3 cellular contexts compared by ENCODE assay signal in the genomic region with DNA sequence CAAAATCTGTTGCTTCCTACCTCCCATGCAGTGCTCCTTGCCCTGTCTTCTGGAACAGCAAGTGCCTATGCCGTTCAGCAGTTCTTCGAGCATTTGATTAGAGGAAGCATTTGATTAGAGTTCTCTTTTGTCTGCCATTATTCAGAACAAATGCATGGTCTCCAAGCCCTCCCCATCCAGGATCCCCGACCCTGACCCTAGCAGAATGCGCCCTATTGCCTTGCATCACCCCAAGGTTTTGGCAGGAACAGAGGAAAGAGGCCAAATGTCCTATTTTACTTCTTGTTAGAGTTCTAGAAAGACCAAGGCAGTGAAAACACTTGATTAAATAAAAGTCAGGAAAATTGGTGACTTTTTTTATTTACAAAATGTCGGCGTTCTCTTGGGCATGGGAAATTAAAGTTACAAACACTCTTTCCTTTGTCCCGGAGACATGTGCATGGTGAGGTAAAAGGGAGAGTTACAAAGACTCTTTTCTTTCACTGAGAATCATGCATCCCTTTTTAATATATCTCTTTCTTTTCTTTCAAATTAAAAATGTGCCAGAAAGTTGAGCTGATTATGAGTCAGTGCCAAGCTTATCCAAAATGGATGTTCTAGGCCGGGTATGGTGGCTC.
TF ChIP-seq lines count a peak whose summit lies in the region.

No MANE protein-coding gene starts in this region.

TF ChIP-seq in GM23338, 12 proteins besides CTCF, POLR2A, EP300 and RAD21 (continues in another document):
- TF ChIP-seq EZH2phosphoT487 (IDR thresholded peaks at IDR 0.05; ENCODE audit: unreplicated experiment) (no peak), ZNF114 (CRISPR knock-in tag; IDR thresholded peaks at IDR 0.05) (no peak)
- TF ChIP-seq, protein P1, sequence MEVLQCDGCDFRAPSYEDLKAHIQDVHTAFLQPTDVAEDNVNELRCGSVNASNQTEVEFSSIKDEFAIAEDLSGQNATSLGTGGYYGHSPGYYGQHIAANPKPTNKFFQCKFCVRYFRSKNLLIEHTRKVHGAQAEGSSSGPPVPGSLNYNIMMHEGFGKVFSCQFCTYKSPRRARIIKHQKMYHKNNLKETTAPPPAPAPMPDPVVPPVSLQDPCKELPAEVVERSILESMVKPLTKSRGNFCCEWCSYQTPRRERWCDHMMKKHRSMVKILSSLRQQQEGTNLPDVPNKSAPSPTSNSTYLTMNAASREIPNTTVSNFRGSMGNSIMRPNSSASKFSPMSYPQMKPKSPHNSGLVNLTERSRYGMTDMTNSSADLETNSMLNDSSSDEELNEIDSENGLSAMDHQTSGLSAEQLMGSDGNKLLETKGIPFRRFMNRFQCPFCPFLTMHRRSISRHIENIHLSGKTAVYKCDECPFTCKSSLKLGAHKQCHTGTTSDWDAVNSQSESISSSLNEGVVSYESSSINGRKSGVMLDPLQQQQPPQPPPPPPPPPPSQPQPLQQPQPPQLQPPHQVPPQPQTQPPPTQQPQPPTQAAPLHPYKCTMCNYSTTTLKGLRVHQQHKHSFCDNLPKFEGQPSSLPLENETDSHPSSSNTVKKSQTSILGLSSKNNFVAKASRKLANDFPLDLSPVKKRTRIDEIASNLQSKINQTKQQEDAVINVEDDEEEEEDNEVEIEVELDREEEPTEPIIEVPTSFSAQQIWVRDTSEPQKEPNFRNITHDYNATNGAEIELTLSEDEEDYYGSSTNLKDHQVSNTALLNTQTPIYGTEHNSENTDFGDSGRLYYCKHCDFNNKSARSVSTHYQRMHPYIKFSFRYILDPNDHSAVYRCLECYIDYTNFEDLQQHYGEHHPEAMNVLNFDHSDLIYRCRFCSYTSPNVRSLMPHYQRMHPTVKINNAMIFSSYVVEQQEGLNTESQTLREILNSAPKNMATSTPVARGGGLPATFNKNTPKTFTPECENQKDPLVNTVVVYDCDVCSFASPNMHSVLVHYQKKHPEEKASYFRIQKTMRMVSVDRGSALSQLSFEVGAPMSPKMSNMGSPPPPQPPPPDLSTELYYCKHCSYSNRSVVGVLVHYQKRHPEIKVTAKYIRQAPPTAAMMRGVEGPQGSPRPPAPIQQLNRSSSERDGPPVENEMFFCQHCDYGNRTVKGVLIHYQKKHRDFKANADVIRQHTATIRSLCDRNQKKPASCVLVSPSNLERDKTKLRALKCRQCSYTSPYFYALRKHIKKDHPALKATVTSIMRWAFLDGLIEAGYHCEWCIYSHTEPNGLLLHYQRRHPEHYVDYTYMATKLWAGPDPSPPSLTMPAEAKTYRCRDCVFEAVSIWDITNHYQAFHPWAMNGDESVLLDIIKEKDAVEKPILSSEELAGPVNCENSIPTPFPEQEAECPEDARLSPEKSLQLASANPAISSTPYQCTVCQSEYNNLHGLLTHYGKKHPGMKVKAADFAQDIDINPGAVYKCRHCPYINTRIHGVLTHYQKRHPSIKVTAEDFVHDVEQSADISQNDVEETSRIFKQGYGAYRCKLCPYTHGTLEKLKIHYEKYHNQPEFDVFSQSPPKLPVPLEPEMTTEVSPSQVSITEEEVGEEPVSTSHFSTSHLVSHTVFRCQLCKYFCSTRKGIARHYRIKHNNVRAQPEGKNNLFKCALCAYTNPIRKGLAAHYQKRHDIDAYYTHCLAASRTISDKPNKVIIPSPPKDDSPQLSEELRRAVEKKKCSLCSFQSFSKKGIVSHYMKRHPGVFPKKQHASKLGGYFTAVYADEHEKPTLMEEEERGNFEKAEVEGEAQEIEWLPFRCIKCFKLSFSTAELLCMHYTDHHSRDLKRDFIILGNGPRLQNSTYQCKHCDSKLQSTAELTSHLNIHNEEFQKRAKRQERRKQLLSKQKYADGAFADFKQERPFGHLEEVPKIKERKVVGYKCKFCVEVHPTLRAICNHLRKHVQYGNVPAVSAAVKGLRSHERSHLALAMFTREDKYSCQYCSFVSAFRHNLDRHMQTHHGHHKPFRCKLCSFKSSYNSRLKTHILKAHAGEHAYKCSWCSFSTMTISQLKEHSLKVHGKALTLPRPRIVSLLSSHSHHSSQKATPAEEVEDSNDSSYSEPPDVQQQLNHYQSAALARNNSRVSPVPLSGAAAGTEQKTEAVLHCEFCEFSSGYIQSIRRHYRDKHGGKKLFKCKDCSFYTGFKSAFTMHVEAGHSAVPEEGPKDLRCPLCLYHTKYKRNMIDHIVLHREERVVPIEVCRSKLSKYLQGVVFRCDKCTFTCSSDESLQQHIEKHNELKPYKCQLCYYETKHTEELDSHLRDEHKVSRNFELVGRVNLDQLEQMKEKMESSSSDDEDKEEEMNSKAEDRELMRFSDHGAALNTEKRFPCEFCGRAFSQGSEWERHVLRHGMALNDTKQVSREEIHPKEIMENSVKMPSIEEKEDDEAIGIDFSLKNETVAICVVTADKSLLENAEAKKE (CRISPR knock-in tag; IDR thresholded peaks at IDR 0.05) = no peak

TF ChIP-seq in H1, 55 proteins besides CTCF, POLR2A, EP300 and RAD21:
- no peak for TF ChIP-seq SP4 (IDR thresholded peaks at IDR 0.05; ENCODE audit: low read length)
- TF ChIP-seq NRF1 (IDR thresholded peaks at IDR 0.05; ENCODE audit: low read depth, low read length) = no peak
- TF ChIP-seq KDM1A (IDR thresholded peaks at IDR 0.05; ENCODE audit: borderline replicate concordance, low read length) = no peak
- no peak for TF ChIP-seq SIN3A (conservative IDR thresholded peaks at IDR 0.05 in 1 of 2, IDR thresholded peaks at IDR 0.05 in 1 of 2; ENCODE audit: low read depth in 1 of 2, low read length in 2 of 2)
- TF ChIP-seq PHF8 (conservative IDR thresholded peaks at IDR 0.05; ENCODE audit: low read depth, low read length) = no peak
- no peak for TF ChIP-seq CHD1 (IDR thresholded peaks at IDR 0.05; ENCODE audit: low read depth, low read length)
- TF ChIP-seq CREB1 (IDR thresholded peaks at IDR 0.05) = no peak
- TF ChIP-seq MAFK (IDR thresholded peaks at IDR 0.05; ENCODE audit: low read depth, low read length) = no peak
- TF ChIP-seq TAF7 (optimal IDR thresholded peaks at IDR 0.05; ENCODE audit: borderline replicate concordance, low read depth, low read length) = no peak
- no peak for TF ChIP-seq SP1 (IDR thresholded peaks at IDR 0.05; ENCODE audit: low read depth, low read length)
- TF ChIP-seq CBX8 (IDR thresholded peaks at IDR 0.05; ENCODE audit: borderline replicate concordance, low read depth, low read length) = no peak
- TF ChIP-seq TAF1 (IDR thresholded peaks at IDR 0.05; ENCODE audit: low read depth, low read length) = no peak
- TF ChIP-seq, protein P2, sequence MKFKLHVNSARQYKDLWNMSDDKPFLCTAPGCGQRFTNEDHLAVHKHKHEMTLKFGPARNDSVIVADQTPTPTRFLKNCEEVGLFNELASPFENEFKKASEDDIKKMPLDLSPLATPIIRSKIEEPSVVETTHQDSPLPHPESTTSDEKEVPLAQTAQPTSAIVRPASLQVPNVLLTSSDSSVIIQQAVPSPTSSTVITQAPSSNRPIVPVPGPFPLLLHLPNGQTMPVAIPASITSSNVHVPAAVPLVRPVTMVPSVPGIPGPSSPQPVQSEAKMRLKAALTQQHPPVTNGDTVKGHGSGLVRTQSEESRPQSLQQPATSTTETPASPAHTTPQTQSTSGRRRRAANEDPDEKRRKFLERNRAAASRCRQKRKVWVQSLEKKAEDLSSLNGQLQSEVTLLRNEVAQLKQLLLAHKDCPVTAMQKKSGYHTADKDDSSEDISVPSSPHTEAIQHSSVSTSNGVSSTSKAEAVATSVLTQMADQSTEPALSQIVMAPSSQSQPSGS (IDR thresholded peaks at IDR 0.05; ENCODE audit: low read length) = no peak
- TF ChIP-seq RNF2 (IDR thresholded peaks at IDR 0.05; ENCODE audit: borderline replicate concordance, low read depth, low read length, missing control alignments, poor library complexity, severe bottlenecking) = no peak
- TF ChIP-seq RBBP5 (IDR thresholded peaks at IDR 0.05; ENCODE audit: borderline replicate concordance, low read depth, low read length) = no peak
- TF ChIP-seq GABPA (IDR thresholded peaks at IDR 0.05; ENCODE audit: borderline replicate concordance, insufficient read depth, low read length) = no peak
- TF ChIP-seq BACH1 (IDR thresholded peaks at IDR 0.05; ENCODE audit: low read length) = no peak
- TF ChIP-seq CBX5 (IDR thresholded peaks at IDR 0.05; ENCODE audit: low read depth, low read length) = no peak
- TF ChIP-seq, protein P3, sequence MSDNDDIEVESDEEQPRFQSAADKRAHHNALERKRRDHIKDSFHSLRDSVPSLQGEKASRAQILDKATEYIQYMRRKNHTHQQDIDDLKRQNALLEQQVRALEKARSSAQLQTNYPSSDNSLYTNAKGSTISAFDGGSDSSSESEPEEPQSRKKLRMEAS (IDR thresholded peaks at IDR 0.05) = no peak
- TF ChIP-seq SRF (IDR thresholded peaks at IDR 0.05; ENCODE audit: low read depth, low read length) = no peak

TF ChIP-seq in HepG2, 621 proteins besides CTCF, POLR2A, EP300 and RAD21:
- TF ChIP-seq, protein P4, sequence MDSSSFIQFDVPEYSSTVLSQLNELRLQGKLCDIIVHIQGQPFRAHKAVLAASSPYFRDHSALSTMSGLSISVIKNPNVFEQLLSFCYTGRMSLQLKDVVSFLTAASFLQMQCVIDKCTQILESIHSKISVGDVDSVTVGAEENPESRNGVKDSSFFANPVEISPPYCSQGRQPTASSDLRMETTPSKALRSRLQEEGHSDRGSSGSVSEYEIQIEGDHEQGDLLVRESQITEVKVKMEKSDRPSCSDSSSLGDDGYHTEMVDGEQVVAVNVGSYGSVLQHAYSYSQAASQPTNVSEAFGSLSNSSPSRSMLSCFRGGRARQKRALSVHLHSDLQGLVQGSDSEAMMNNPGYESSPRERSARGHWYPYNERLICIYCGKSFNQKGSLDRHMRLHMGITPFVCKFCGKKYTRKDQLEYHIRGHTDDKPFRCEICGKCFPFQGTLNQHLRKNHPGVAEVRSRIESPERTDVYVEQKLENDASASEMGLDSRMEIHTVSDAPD (CRISPR knock-in tag; IDR thresholded peaks at IDR 0.05) = 0 out of 2 replicates have a peak, but pooled peaks have one; percentile 36
- TF ChIP-seq KDM5B (CRISPR knock-in tag; IDR thresholded peaks at IDR 0.05; ENCODE audit: borderline replicate concordance) = 0 out of 2 replicates have a peak, but pooled peaks have one; percentile 26
- TF ChIP-seq SALL1 (CRISPR knock-in tag; IDR thresholded peaks at IDR 0.05) = peak; percentile 26; the same call in 1 of the 2 replicates
- no peak for TF ChIP-seq SOX6 (IDR thresholded peaks at IDR 0.05)
- TF ChIP-seq SOX6 (CRISPR knock-in tag; IDR thresholded peaks at IDR 0.05) = peak; percentile 21; the same call in 1 of the 2 replicates
- no peak for TF ChIP-seq KLF16 (CRISPR knock-in tag; IDR thresholded peaks at IDR 0.05)
- 0 out of 2 replicates have a peak, but pooled peaks have one; percentile 16 for TF ChIP-seq NR2F6 (IDR thresholded peaks at IDR 0.05)
- no peak for TF ChIP-seq NR2F6 (CRISPR knock-in tag; IDR thresholded peaks at IDR 0.05)
- TF ChIP-seq, protein P5, sequence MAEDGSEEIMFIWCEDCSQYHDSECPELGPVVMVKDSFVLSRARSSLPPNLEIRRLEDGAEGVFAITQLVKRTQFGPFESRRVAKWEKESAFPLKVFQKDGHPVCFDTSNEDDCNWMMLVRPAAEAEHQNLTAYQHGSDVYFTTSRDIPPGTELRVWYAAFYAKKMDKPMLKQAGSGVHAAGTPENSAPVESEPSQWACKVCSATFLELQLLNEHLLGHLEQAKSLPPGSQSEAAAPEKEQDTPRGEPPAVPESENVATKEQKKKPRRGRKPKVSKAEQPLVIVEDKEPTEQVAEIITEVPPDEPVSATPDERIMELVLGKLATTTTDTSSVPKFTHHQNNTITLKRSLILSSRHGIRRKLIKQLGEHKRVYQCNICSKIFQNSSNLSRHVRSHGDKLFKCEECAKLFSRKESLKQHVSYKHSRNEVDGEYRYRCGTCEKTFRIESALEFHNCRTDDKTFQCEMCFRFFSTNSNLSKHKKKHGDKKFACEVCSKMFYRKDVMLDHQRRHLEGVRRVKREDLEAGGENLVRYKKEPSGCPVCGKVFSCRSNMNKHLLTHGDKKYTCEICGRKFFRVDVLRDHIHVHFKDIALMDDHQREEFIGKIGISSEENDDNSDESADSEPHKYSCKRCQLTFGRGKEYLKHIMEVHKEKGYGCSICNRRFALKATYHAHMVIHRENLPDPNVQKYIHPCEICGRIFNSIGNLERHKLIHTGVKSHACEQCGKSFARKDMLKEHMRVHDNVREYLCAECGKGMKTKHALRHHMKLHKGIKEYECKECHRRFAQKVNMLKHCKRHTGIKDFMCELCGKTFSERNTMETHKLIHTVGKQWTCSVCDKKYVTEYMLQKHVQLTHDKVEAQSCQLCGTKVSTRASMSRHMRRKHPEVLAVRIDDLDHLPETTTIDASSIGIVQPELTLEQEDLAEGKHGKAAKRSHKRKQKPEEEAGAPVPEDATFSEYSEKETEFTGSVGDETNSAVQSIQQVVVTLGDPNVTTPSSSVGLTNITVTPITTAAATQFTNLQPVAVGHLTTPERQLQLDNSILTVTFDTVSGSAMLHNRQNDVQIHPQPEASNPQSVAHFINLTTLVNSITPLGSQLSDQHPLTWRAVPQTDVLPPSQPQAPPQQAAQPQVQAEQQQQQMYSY (CRISPR knock-in tag; IDR thresholded peaks at IDR 0.05) = no peak
- TF ChIP-seq, protein P6, sequence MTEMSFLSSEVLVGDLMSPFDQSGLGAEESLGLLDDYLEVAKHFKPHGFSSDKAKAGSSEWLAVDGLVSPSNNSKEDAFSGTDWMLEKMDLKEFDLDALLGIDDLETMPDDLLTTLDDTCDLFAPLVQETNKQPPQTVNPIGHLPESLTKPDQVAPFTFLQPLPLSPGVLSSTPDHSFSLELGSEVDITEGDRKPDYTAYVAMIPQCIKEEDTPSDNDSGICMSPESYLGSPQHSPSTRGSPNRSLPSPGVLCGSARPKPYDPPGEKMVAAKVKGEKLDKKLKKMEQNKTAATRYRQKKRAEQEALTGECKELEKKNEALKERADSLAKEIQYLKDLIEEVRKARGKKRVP (CRISPR knock-in tag; IDR thresholded peaks at IDR 0.05) = 0 out of 4 replicates have a peak, but pooled peaks of 1 of the 2 experiments have one; percentile 2
